In the genomic region with DNA sequence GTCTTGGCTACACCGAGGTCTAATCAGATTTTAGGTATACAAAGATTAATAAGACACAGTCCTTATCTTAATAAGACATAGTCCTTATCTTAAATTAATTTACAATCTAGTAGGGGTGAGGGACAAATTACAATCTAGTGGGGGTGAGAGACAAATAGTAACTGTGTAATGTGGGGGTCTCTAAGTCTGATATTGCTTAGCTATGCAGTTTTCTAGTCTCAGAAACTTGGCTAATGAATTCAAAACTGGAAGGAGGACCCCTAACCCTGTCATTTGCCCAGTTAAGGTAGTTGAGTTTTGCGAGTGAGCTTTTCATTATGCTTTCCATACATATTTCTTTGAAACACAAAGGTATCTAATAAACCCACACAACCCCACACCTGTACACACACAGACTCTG, we compare ENCODE assay signal across 8 cellular contexts.
"Had no signal": no experiment of that assay in that cellular context is flagged by ENCODE, and none has a peak within 500 bp of the region (broad histone marks: within the 10 kb centered on the region; RNA-seq: fewer than 3 reads in every experiment).

No MANE protein-coding gene starts in this region.

- FAIRE-seq: G401.6, GM12878, GM12891, GM12892, GM18507, GM19239 had no signal

- H3K4me3 ChIP-seq: GM12878 had no signal

- ATAC-seq: GM12878 had no signal

- DNase-seq: GDM1, GF-D8 had no signal
